1 cellular context compared by ENCODE assay signal in the genomic region with DNA sequence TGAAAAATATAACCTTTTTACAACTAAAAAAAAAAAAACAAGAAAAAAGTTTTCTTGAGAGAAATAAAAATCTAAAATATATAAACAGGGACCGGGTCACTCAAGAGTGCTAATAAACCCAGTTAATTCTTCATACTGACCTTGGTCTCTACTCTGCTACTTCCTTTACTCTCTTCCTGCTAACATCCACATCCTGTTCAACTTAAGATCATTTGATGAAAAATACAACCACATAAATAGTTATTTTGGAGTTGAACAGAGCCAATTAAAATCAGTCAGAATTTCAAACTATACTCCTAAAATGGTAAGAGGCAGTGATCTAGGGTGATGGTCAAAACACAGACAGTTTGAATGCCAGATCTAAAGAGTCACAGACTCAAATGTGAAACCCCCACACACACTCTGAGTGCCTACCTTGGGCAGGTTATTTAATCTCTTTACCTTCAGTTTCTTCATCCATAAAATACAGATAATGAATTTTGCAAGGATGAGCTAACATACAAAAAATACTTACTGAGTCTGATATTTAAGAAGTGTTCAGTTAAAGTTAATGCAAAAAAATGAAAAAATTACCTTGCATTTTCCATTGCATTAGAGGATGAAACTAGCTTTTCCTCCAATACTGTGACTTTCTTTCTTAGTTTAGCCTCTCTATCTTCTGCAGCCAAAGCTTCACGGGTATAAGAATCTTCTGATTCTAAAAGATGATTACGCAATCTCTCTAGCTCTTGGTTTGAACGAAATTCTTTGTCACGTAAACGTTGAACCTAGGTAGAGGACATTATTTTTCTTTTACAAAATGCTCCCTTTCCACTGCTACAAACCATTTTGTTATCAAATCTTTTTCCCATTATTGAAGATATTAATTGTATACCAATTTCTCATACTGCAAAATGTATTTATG.
TF ChIP-seq lines count a peak whose summit lies in the region.

No MANE protein-coding gene starts in this region.

TF ChIP-seq in K562, 482 proteins besides CTCF, POLR2A, EP300 and RAD21 (continues in another document):
- no peak for TF ChIP-seq SRSF7 (optimal IDR thresholded peaks at IDR 0.05; ENCODE audit: low read depth, low read length)
- no peak for TF ChIP-seq GABPA (tag; conservative IDR thresholded peaks at IDR 0.05; ENCODE audit: low read depth)
- TF ChIP-seq, protein P1, sequence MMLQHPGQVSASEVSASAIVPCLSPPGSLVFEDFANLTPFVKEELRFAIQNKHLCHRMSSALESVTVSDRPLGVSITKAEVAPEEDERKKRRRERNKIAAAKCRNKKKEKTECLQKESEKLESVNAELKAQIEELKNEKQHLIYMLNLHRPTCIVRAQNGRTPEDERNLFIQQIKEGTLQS (IDR thresholded peaks at IDR 0.05): peak; percentile 35
- TF ChIP-seq, protein P1 (CRISPR knock-in tag; conservative IDR thresholded peaks at IDR 0.05): no peak
- no peak for TF ChIP-seq CHD1 (IDR thresholded peaks at IDR 0.05; ENCODE audit: low read length)
- TF ChIP-seq HDAC3 (IDR thresholded peaks at IDR 0.05; ENCODE audit: borderline replicate concordance, partially characterized antibody): no peak
- TF ChIP-seq, protein P2, sequence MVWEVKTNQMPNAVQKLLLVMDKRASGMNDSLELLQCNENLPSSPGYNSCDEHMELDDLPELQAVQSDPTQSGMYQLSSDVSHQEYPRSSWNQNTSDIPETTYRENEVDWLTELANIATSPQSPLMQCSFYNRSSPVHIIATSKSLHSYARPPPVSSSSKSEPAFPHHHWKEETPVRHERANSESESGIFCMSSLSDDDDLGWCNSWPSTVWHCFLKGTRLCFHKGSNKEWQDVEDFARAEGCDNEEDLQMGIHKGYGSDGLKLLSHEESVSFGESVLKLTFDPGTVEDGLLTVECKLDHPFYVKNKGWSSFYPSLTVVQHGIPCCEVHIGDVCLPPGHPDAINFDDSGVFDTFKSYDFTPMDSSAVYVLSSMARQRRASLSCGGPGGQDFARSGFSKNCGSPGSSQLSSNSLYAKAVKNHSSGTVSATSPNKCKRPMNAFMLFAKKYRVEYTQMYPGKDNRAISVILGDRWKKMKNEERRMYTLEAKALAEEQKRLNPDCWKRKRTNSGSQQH (CRISPR knock-in tag; IDR thresholded peaks at IDR 0.05): no peak
- no peak for TF ChIP-seq CXXC5 (CRISPR knock-in tag; IDR thresholded peaks at IDR 0.05)
- TF ChIP-seq ETV5 (CRISPR knock-in tag; IDR thresholded peaks at IDR 0.05; ENCODE audit: low read depth): no peak
- TF ChIP-seq JUNB (CRISPR knock-in tag; conservative IDR thresholded peaks at IDR 0.05): no peak
- no peak for TF ChIP-seq TRIM28 (IDR thresholded peaks at IDR 0.05)
- TF ChIP-seq ELF1 (tag; IDR thresholded peaks at IDR 0.05): no peak
- TF ChIP-seq, protein P3, sequence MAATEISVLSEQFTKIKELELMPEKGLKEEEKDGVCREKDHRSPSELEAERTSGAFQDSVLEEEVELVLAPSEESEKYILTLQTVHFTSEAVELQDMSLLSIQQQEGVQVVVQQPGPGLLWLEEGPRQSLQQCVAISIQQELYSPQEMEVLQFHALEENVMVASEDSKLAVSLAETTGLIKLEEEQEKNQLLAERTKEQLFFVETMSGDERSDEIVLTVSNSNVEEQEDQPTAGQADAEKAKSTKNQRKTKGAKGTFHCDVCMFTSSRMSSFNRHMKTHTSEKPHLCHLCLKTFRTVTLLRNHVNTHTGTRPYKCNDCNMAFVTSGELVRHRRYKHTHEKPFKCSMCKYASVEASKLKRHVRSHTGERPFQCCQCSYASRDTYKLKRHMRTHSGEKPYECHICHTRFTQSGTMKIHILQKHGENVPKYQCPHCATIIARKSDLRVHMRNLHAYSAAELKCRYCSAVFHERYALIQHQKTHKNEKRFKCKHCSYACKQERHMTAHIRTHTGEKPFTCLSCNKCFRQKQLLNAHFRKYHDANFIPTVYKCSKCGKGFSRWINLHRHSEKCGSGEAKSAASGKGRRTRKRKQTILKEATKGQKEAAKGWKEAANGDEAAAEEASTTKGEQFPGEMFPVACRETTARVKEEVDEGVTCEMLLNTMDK (IDR thresholded peaks at IDR 0.05; ENCODE audit: borderline replicate concordance, insufficient read depth, low read depth, low read length, poor library complexity, severe bottlenecking): no peak
- TF ChIP-seq, protein P4, sequence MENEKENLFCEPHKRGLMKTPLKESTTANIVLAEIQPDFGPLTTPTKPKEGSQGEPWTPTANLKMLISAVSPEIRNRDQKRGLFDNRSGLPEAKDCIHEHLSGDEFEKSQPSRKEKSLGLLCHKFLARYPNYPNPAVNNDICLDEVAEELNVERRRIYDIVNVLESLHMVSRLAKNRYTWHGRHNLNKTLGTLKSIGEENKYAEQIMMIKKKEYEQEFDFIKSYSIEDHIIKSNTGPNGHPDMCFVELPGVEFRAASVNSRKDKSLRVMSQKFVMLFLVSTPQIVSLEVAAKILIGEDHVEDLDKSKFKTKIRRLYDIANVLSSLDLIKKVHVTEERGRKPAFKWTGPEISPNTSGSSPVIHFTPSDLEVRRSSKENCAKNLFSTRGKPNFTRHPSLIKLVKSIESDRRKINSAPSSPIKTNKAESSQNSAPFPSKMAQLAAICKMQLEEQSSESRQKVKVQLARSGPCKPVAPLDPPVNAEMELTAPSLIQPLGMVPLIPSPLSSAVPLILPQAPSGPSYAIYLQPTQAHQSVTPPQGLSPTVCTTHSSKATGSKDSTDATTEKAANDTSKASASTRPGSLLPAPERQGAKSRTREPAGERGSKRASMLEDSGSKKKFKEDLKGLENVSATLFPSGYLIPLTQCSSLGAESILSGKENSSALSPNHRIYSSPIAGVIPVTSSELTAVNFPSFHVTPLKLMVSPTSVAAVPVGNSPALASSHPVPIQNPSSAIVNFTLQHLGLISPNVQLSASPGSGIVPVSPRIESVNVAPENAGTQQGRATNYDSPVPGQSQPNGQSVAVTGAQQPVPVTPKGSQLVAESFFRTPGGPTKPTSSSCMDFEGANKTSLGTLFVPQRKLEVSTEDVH (IDR thresholded peaks at IDR 0.05; ENCODE audit: low read depth, partially characterized antibody): no peak
- no peak for TF ChIP-seq CBFA2T2 (conservative IDR thresholded peaks at IDR 0.05)
- TF ChIP-seq CEBPB (tag; IDR thresholded peaks at IDR 0.05): peak; percentile 97
- TF ChIP-seq BHLHE40 (IDR thresholded peaks at IDR 0.05; ENCODE audit: low read length): no peak
- no peak for TF ChIP-seq TRIM24 (IDR thresholded peaks at IDR 0.05)
- TF ChIP-seq ZNF589 (CRISPR knock-in tag; IDR thresholded peaks at IDR 0.05; ENCODE audit: low read depth): no peak
- TF ChIP-seq KLF16 (IDR thresholded peaks at IDR 0.05): no peak
- TF ChIP-seq, protein P5, sequence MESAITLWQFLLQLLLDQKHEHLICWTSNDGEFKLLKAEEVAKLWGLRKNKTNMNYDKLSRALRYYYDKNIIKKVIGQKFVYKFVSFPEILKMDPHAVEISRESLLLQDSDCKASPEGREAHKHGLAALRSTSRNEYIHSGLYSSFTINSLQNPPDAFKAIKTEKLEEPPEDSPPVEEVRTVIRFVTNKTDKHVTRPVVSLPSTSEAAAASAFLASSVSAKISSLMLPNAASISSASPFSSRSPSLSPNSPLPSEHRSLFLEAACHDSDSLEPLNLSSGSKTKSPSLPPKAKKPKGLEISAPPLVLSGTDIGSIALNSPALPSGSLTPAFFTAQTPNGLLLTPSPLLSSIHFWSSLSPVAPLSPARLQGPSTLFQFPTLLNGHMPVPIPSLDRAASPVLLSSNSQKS (CRISPR knock-in tag; IDR thresholded peaks at IDR 0.05): no peak
- TF ChIP-seq FOXP1 (CRISPR knock-in tag; IDR thresholded peaks at IDR 0.05): no peak
- TF ChIP-seq, protein P6, sequence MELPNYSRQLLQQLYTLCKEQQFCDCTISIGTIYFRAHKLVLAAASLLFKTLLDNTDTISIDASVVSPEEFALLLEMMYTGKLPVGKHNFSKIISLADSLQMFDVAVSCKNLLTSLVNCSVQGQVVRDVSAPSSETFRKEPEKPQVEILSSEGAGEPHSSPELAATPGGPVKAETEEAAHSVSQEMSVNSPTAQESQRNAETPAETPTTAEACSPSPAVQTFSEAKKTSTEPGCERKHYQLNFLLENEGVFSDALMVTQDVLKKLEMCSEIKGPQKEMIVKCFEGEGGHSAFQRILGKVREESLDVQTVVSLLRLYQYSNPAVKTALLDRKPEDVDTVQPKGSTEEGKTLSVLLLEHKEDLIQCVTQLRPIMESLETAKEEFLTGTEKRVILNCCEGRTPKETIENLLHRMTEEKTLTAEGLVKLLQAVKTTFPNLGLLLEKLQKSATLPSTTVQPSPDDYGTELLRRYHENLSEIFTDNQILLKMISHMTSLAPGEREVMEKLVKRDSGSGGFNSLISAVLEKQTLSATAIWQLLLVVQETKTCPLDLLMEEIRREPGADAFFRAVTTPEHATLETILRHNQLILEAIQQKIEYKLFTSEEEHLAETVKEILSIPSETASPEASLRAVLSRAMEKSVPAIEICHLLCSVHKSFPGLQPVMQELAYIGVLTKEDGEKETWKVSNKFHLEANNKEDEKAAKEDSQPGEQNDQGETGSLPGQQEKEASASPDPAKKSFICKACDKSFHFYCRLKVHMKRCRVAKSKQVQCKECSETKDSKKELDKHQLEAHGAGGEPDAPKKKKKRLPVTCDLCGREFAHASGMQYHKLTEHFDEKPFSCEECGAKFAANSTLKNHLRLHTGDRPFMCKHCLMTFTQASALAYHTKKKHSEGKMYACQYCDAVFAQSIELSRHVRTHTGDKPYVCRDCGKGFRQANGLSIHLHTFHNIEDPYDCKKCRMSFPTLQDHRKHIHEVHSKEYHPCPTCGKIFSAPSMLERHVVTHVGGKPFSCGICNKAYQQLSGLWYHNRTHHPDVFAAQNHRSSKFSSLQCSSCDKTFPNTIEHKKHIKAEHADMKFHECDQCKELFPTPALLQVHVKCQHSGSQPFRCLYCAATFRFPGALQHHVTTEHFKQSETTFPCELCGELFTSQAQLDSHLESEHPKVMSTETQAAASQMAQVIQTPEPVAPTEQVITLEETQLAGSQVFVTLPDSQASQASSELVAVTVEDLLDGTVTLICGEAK (IDR thresholded peaks at IDR 0.05): no peak
- TF ChIP-seq, protein P6 (CRISPR knock-in tag; IDR thresholded peaks at IDR 0.05): no peak
- TF ChIP-seq, protein P7, sequence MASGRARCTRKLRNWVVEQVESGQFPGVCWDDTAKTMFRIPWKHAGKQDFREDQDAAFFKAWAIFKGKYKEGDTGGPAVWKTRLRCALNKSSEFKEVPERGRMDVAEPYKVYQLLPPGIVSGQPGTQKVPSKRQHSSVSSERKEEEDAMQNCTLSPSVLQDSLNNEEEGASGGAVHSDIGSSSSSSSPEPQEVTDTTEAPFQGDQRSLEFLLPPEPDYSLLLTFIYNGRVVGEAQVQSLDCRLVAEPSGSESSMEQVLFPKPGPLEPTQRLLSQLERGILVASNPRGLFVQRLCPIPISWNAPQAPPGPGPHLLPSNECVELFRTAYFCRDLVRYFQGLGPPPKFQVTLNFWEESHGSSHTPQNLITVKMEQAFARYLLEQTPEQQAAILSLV (tag; IDR thresholded peaks at IDR 0.05): peak; percentile 86
- TF ChIP-seq ZNF140 (CRISPR knock-in tag; IDR thresholded peaks at IDR 0.05): no peak
- TF ChIP-seq MECOM (CRISPR knock-in tag; IDR thresholded peaks at IDR 0.05): no peak
- TF ChIP-seq, protein P8, sequence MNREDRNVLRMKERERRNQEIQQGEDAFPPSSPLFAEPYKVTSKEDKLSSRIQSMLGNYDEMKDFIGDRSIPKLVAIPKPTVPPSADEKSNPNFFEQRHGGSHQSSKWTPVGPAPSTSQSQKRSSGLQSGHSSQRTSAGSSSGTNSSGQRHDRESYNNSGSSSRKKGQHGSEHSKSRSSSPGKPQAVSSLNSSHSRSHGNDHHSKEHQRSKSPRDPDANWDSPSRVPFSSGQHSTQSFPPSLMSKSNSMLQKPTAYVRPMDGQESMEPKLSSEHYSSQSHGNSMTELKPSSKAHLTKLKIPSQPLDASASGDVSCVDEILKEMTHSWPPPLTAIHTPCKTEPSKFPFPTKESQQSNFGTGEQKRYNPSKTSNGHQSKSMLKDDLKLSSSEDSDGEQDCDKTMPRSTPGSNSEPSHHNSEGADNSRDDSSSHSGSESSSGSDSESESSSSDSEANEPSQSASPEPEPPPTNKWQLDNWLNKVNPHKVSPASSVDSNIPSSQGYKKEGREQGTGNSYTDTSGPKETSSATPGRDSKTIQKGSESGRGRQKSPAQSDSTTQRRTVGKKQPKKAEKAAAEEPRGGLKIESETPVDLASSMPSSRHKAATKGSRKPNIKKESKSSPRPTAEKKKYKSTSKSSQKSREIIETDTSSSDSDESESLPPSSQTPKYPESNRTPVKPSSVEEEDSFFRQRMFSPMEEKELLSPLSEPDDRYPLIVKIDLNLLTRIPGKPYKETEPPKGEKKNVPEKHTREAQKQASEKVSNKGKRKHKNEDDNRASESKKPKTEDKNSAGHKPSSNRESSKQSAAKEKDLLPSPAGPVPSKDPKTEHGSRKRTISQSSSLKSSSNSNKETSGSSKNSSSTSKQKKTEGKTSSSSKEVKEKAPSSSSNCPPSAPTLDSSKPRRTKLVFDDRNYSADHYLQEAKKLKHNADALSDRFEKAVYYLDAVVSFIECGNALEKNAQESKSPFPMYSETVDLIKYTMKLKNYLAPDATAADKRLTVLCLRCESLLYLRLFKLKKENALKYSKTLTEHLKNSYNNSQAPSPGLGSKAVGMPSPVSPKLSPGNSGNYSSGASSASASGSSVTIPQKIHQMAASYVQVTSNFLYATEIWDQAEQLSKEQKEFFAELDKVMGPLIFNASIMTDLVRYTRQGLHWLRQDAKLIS (CRISPR knock-in tag; IDR thresholded peaks at IDR 0.05): no peak
- TF ChIP-seq NFE2L1 (tag; IDR thresholded peaks at IDR 0.05; ENCODE audit: borderline replicate concordance, low read depth): no peak
- no peak for TF ChIP-seq NCOR1 (IDR thresholded peaks at IDR 0.05)
